Comparison of ENCODE assay signal across 26 cellular contexts in genomic region chr19:39423258-39424086, GRCh38. TPM values are rescaled to one million over a fixed set of nuclear protein-coding genes. Genes with fewer than 3 reads are reported as not detected.
DNase-seq lines count a peak whose midpoint lies in the region; ATAC-seq and TF ChIP-seq lines count a peak whose summit lies in the region.
"Had no signal": no experiment of that assay in that cellular context is flagged by ENCODE, and none has a peak within 500 bp of the region (broad histone marks: within the 10 kb centered on the region; RNA-seq: fewer than 3 reads in every experiment).

No MANE protein-coding gene starts in this region.

- WGBS in mesodermal cell (ENCODE audit: insufficient coverage in 2 of 2), 2 experiments: 93 to 96% methylated on average over 28 to 35 of the region's 35 CpGs
- WGBS in spleen, 5 donors: 90 to 94% (median 92%) methylated on average over 32 to 35 of the region's 35 CpGs
- WGBS in mesendoderm (ENCODE audit: extremely low coverage, insufficient coverage, low lambda C conversion rate): no CpG with 5 or more reads among the region's 35 CpGs

- intact Hi-C loops in activated naive CD4-positive, alpha-beta T cell treated with anti-CD3 and anti-CD28 coated beads for 36 hours (cut with micrococcal nuclease): no loop called here
- intact Hi-C loops in spleen (cut with DNase I; ENCODE audit: low total_unique reads): no loop called here

- H2AK5ac ChIP-seq in mesendoderm (ENCODE audit: low read length): no peak overlapping the region

- H4K5ac ChIP-seq in mesendoderm (ENCODE audit: low read length): no peak overlapping the region

- H3K27ac ChIP-seq in mesodermal cell (ENCODE audit: low read depth, low read length, severe bottlenecking): peak overlapping the region; percentile 49
- H3K27ac ChIP-seq in spleen: no peak overlapping the region
- H3K27ac ChIP-seq in mesendoderm (ENCODE audit: low read depth, low read length): no peak overlapping the region
- H3K27ac ChIP-seq: brain microvascular endothelial cell, epithelial cell of prostate, upper lobe of left lung had no signal

- H3K9me3 Mint-ChIP-seq in activated naive CD4-positive, alpha-beta T cell treated with anti-CD3 and anti-CD28 coated beads for 36 hours: no peaks in the 10 kb centered on the region
- H3K9me3 Mint-ChIP-seq: activated CD4-positive, alpha-beta memory T cell treated with anti-CD3 and anti-CD28 coated beads for 36 hours; activated naive CD4-positive, alpha-beta T cell treated with anti-CD3 and anti-CD28 coated beads, Interleukin-2, amount 50 U/mL, for 72 hours; activated T-helper 2 cell treated with anti-CD3 and anti-CD28 coated beads, Interferon-gamma antibody, Interleukin-2, Interleukin-4, amounts not matched to agents 10 μg/mL and 5 μg/mL and 100 μg/mL, durations not matched to agents 14 hours and 24 hours and 36 hours had no signal

- H3K4me2 ChIP-seq in mesendoderm (ENCODE audit: low read length): no peak overlapping the region

- H3K27me3 ChIP-seq in spleen (replicated peaks in 1 of 7) (no peaks in the 10 kb centered on the region), mesendoderm (ENCODE audit: insufficient read depth, low read length, poor library complexity) (no peaks in the 10 kb centered on the region)
- H3K27me3 ChIP-seq: brain microvascular endothelial cell, upper lobe of left lung had no signal

- ATAC-seq in T-helper 17 cell (no peak), HG03045 (IDR thresholded peaks at IDR 0.05; ENCODE audit: unreplicated experiment) (no peak)
- ATAC-seq: activated naive CD4-positive, alpha-beta T cell treated with anti-CD3 and anti-CD28 coated beads, Interleukin-2, amount 50 U/mL, for 72 hours; HCT116 had no signal

- no peak for TF ChIP-seq POLR2A in spleen (IDR thresholded peaks at IDR 0.05)

- no peak overlapping the region for H3K4me3 ChIP-seq in mesodermal cell (ENCODE audit: extremely low read depth, insufficient read depth, low read length, poor library complexity, severe bottlenecking)
- H3K4me3 ChIP-seq in spleen: no peak overlapping the region
- no peak overlapping the region for H3K4me3 ChIP-seq in mesendoderm (ENCODE audit: low read length)
- H3K4me3 ChIP-seq: upper lobe of left lung had no signal

- H3K18ac ChIP-seq in mesendoderm (ENCODE audit: low read length): no peak overlapping the region

- no peak overlapping the region for H3K4ac ChIP-seq in mesendoderm (ENCODE audit: low read depth, low read length)

- TF ChIP-seq CTCF in spleen (IDR thresholded peaks at IDR 0.05 in 8 of 11, conservative IDR thresholded peaks at IDR 0.05 in 3 of 11) (no peak), GM10266 (IDR thresholded peaks at IDR 0.05; ENCODE audit: control insufficient read depth, insufficient read depth, low read depth, missing control alignments) (no peak)

- DNase-seq in activated naive CD4-positive, alpha-beta T cell treated with anti-CD3 and anti-CD28 coated beads for 36 hours: peak; percentile 5
- no peak for DNase-seq in activated naive CD4-positive, alpha-beta T cell treated with Interleukin-2 at 50 U/mL for 16 hours
- no peak for DNase-seq in T-helper 17 cell
- DNase-seq in spleen: peak; percentile 74
- DNase-seq in mesendoderm: no peak
- no peak for DNase-seq in GM10266 (ENCODE audit: extremely low spot score)
- DNase-seq: activated CD4-positive, alpha-beta memory T cell treated with anti-CD3 and anti-CD28 coated beads for 36 hours; activated CD4-positive, alpha-beta T cell treated with anti-CD3 and anti-CD28 coated beads for 1 hour; activated CD8-positive, alpha-beta memory T cell treated with anti-CD3 and anti-CD28 coated beads, Interleukin-2, amount 50 U/mL, for 4 hours; amygdala; brain microvascular endothelial cell; Calu3; hypothalamus; NCI-H1092; NCI-H1694; NCI-H446; NCI-H748 treated with DMSO at 0.1 percent for 48 hours; nucleus accumbens; stimulated activated naive CD4-positive, alpha-beta T cell had no signal

- H3K4me3 Mint-ChIP-seq in activated naive CD4-positive, alpha-beta T cell treated with anti-CD3 and anti-CD28 coated beads for 36 hours: no peak overlapping the region
- no peak overlapping the region for H3K4me3 Mint-ChIP-seq in T-helper 17 cell
- H3K4me3 Mint-ChIP-seq: activated CD4-positive, alpha-beta memory T cell treated with anti-CD3 and anti-CD28 coated beads for 36 hours had no signal

- no peaks in the 10 kb centered on the region for H3K4me1 Mint-ChIP-seq in activated naive CD4-positive, alpha-beta T cell treated with anti-CD3 and anti-CD28 coated beads for 36 hours (ENCODE audit: low read depth)
- peaks cover 11% of the 10 kb centered on the region for H3K4me1 Mint-ChIP-seq in T-helper 17 cell

- no peak overlapping the region for H2BK120ac ChIP-seq in mesendoderm (ENCODE audit: low read depth, low read length)

- H3K9me3 ChIP-seq in T-helper 17 cell (ENCODE audit: control insufficient read depth, low read length, poor library complexity, severe bottlenecking): no peaks in the 10 kb centered on the region
- no peaks in the 10 kb centered on the region for H3K9me3 ChIP-seq in mesodermal cell (ENCODE audit: control insufficient read depth, low read length)
- no peaks in the 10 kb centered on the region for H3K9me3 ChIP-seq in spleen
- H3K9me3 ChIP-seq: upper lobe of left lung had no signal

- H3K79me1 ChIP-seq in mesendoderm (ENCODE audit: low read length): peaks cover 6% of the 10 kb centered on the region

- H2BK15ac ChIP-seq in mesendoderm (replicated peaks; ENCODE audit: low read depth): no peak overlapping the region

- H3K23ac ChIP-seq in mesendoderm (ENCODE audit: low read length): no peak overlapping the region

- no peak overlapping the region for H4K8ac ChIP-seq in mesendoderm (ENCODE audit: low read depth, low read length)

- H3K27me3 Mint-ChIP-seq in activated naive CD4-positive, alpha-beta T cell treated with anti-CD3 and anti-CD28 coated beads for 36 hours (ENCODE audit: low read depth): no peaks in the 10 kb centered on the region
- no peaks in the 10 kb centered on the region for H3K27me3 Mint-ChIP-seq in T-helper 17 cell
- H3K27me3 Mint-ChIP-seq: activated CD4-positive, alpha-beta memory T cell treated with anti-CD3 and anti-CD28 coated beads for 36 hours had no signal

- no peaks in the 10 kb centered on the region for H3K79me2 ChIP-seq in mesendoderm (ENCODE audit: control insufficient read depth, insufficient read depth, low read length)

- peaks cover 3% of the 10 kb centered on the region for H3K36me3 Mint-ChIP-seq in activated naive CD4-positive, alpha-beta T cell treated with anti-CD3 and anti-CD28 coated beads for 36 hours (ENCODE audit: low read depth)
- H3K36me3 Mint-ChIP-seq in T-helper 17 cell (ENCODE audit: low read depth): peaks cover 3% of the 10 kb centered on the region
- H3K36me3 Mint-ChIP-seq: activated naive CD4-positive, alpha-beta T cell treated with anti-CD3 and anti-CD28 coated beads, Interleukin-2, amount 50 U/mL, for 72 hours had no signal

- H3K56ac ChIP-seq in mesendoderm (ENCODE audit: low read length): no peak overlapping the region

- H3K27ac Mint-ChIP-seq in activated naive CD4-positive, alpha-beta T cell treated with anti-CD3 and anti-CD28 coated beads for 36 hours: no peak overlapping the region
- H3K27ac Mint-ChIP-seq in T-helper 17 cell: peak overlapping the region; percentile 85
- H3K27ac Mint-ChIP-seq: activated CD4-positive, alpha-beta memory T cell treated with anti-CD3 and anti-CD28 coated beads for 36 hours; activated T-helper 2 cell treated with anti-CD3 and anti-CD28 coated beads, Interferon-gamma antibody, Interleukin-2, Interleukin-4, amounts not matched to agents 10 μg/mL and 5 μg/mL and 100 μg/mL, durations not matched to agents 14 hours and 24 hours and 36 hours had no signal

- H3K36me3 ChIP-seq in mesodermal cell (ENCODE audit: control insufficient read depth, insufficient read depth, low read length) (peaks cover 79% of the 10 kb centered on the region), spleen (peaks cover 0 to 73% (median 56%) of the 10 kb centered on the region in 6 donors), mesendoderm (ENCODE audit: control insufficient read depth, insufficient read depth, low read length) (peaks cover 37% of the 10 kb centered on the region)

- no peak overlapping the region for H2BK5ac ChIP-seq in mesendoderm (ENCODE audit: low read length)

- CTCF ChIA-PET in activated naive CD4-positive, alpha-beta T cell treated with anti-CD3 and anti-CD28 coated beads for 36 hours (lab: Charles Lee): interaction anchor here (0.6 to 3.0 kb wide), 2 partner anchors 17 to 22 kb away, joined by 5 to 7 read pairs; partner anchors contain the start of gene SUPT5H

- H3K4me1 ChIP-seq in mesodermal cell (ENCODE audit: control insufficient read depth, insufficient read depth, low read length, poor library complexity, severe bottlenecking): peaks cover 10% of the 10 kb centered on the region
- peaks cover 0 to 9% (median under 1%) of the 10 kb centered on the region in 6 donors for H3K4me1 ChIP-seq in spleen
- peaks cover 3% of the 10 kb centered on the region for H3K4me1 ChIP-seq in mesendoderm (ENCODE audit: control insufficient read depth, low read depth, low read length)

- H3K9ac ChIP-seq in mesendoderm (ENCODE audit: low read length): no peak overlapping the region

RNA-seq across cellular contexts. Expression of gene PLEKHG2, which starts 11.0 kb away (rescaled TPM):
- 10 to 100 TPM; 27.3 to 34.6 TPM for total RNA-seq in activated naive CD4-positive, alpha-beta T cell treated with anti-CD3 and anti-CD28 coated beads for 36 hours
- total RNA-seq in T-helper 17 cell (100 to 1,000 TPM; 119 to 129 TPM), spleen (100 to 1,000 TPM in 1 of 7 donors, 10 to 100 TPM in 6; 18.6 to 107 (median 48.4) TPM)
- polyA plus RNA-seq in mesodermal cell (2013, experiment 1 of 2): 49.7 TPM
- polyA plus RNA-seq in mesodermal cell (2013, experiment 2 of 2): 42.2 TPM
- 10 to 100 TPM in 1 of 3 donors, 1 to 10 TPM in 2; 8.9 to 25.8 (median 9.5) TPM for polyA plus RNA-seq in spleen
- polyA plus RNA-seq in mesendoderm (2013, experiment 1 of 2): 52.8 TPM
- polyA plus RNA-seq in mesendoderm (2013, experiment 2 of 2): 49.8 TPM

RNA-seq across cellular contexts. Expression of gene RPS16, which starts 12.3 kb away (rescaled TPM):
- 1,000 to 10,000 TPM; 4,195 to 4,327 TPM for total RNA-seq in activated naive CD4-positive, alpha-beta T cell treated with anti-CD3 and anti-CD28 coated beads for 36 hours
- 1,000 to 10,000 TPM; 3,790 to 3,904 TPM for total RNA-seq in T-helper 17 cell
- polyA plus RNA-seq in mesodermal cell (2013, experiment 1 of 2): 2,563 TPM
- polyA plus RNA-seq in mesodermal cell (2013, experiment 2 of 2): 2,222 TPM
- total RNA-seq in spleen: 1,000 to 10,000 TPM; 1,378 to 2,109 (median 1,598) TPM
- 1,000 to 10,000 TPM; 5,364 to 5,747 (median 5,635) TPM for polyA plus RNA-seq in spleen
- polyA plus RNA-seq in mesendoderm (2013, experiment 1 of 2): 4,239 TPM
- polyA plus RNA-seq in mesendoderm (2013, experiment 2 of 2): 4,455 TPM

RNA-seq across cellular contexts. Expression of gene ZFP36, which starts 16.8 kb away (rescaled TPM):
- 100 to 1,000 TPM; 113 to 116 TPM for total RNA-seq in activated naive CD4-positive, alpha-beta T cell treated with anti-CD3 and anti-CD28 coated beads for 36 hours
- total RNA-seq in T-helper 17 cell: 1,000 to 10,000 TPM; 1,082 to 1,318 TPM
- polyA plus RNA-seq in mesodermal cell (2013, experiment 1 of 2): 19.8 TPM
- polyA plus RNA-seq in mesodermal cell (2013, experiment 2 of 2): 13.8 TPM
- total RNA-seq in spleen: 100 to 1,000 TPM in 6 of 7 donors, 10 to 100 TPM in 1; 91.5 to 396 (median 191) TPM
- 100 to 1,000 TPM in 1 of 3 donors, 10 to 100 TPM in 2; 63.2 to 117 (median 72.6) TPM for polyA plus RNA-seq in spleen
- polyA plus RNA-seq in mesendoderm (2013, experiment 1 of 2): 13.9 TPM
- polyA plus RNA-seq in mesendoderm (2013, experiment 2 of 2): 13.7 TPM

RNA-seq across cellular contexts. Expression of gene SUPT5H, which starts 21.9 kb away (rescaled TPM):
- 100 to 1,000 TPM; 129 to 139 TPM for total RNA-seq in activated naive CD4-positive, alpha-beta T cell treated with anti-CD3 and anti-CD28 coated beads for 36 hours
- total RNA-seq in T-helper 17 cell (100 to 1,000 TPM; 346 to 352 TPM), spleen (100 to 1,000 TPM; 103 to 125 (median 108) TPM)
- polyA plus RNA-seq in mesodermal cell (2013, experiment 1 of 2): 105 TPM
- 91.6 TPM for polyA plus RNA-seq in mesodermal cell (2013, experiment 2 of 2)
- polyA plus RNA-seq in spleen: 100 to 1,000 TPM in 2 of 3 donors, 10 to 100 TPM in 1; 95.8 to 225 (median 198) TPM
- 89.8 TPM for polyA plus RNA-seq in mesendoderm (2013, experiment 1 of 2)
- 88.7 TPM for polyA plus RNA-seq in mesendoderm (2013, experiment 2 of 2)

RNA-seq across cellular contexts. Expression of gene MED29, which starts 32.3 kb away (rescaled TPM):
- total RNA-seq in activated naive CD4-positive, alpha-beta T cell treated with anti-CD3 and anti-CD28 coated beads for 36 hours: 10 to 100 TPM; 18.0 to 18.5 TPM
- total RNA-seq in T-helper 17 cell (10 to 100 TPM; 43.4 to 43.6 TPM), spleen (10 to 100 TPM; 25.7 to 45.7 (median 34.6) TPM)
- polyA plus RNA-seq in mesodermal cell (2013, experiment 1 of 2): 20.7 TPM
- 17.8 TPM for polyA plus RNA-seq in mesodermal cell (2013, experiment 2 of 2)
- polyA plus RNA-seq in spleen: 10 to 100 TPM; 15.5 to 28.2 (median 20.5) TPM
- 29.0 TPM for polyA plus RNA-seq in mesendoderm (2013, experiment 1 of 2)
- polyA plus RNA-seq in mesendoderm (2013, experiment 2 of 2): 27.7 TPM

Comparison
In these comparisons a context has a peak if more than half of its experiments do, and no peak if none do; other contexts are left out.
1. DNase-seq: peak in activated naive CD4-positive, alpha-beta T cell treated with anti-CD3 and anti-CD28 coated beads for 36 hours (single experiment) and spleen (single experiment); none in activated naive CD4-positive, alpha-beta T cell treated with Interleukin-2 at 50 U/mL for 16 hours (single experiment), T-helper 17 cell (0 of 3), mesendoderm (single experiment) and GM10266 (single experiment).